In genomic region chr1:158177705-158178450, GRCh38 we compare ENCODE assay signal across 1 cellular context.
TF ChIP-seq lines count a peak whose summit lies in the region.

No MANE protein-coding gene starts in this region.

TF ChIP-seq in H1, 55 proteins besides CTCF, POLR2A, EP300 and RAD21 (continued from another document):
- TF ChIP-seq CHD7 (IDR thresholded peaks at IDR 0.05; ENCODE audit: insufficient replicate concordance, low read length), result no peak
- TF ChIP-seq JUND (IDR thresholded peaks at IDR 0.05; ENCODE audit: low read length), result no peak
- TF ChIP-seq USF2 (IDR thresholded peaks at IDR 0.05; ENCODE audit: low read length), result no peak
- TF ChIP-seq RNF2 (IDR thresholded peaks at IDR 0.05; ENCODE audit: borderline replicate concordance, low read depth, low read length, missing control alignments, poor library complexity, severe bottlenecking), result no peak
- peak; percentile 62 for TF ChIP-seq TAF1 (IDR thresholded peaks at IDR 0.05; ENCODE audit: low read depth, low read length)
- TF ChIP-seq SP2 (IDR thresholded peaks at IDR 0.05; ENCODE audit: low read length), result no peak
- peak; percentile 45 for TF ChIP-seq KDM4A (IDR thresholded peaks at IDR 0.05; ENCODE audit: low read depth, low read length, severe bottlenecking)
- TF ChIP-seq PHF8 (conservative IDR thresholded peaks at IDR 0.05; ENCODE audit: low read depth, low read length), result no peak
- no peak for TF ChIP-seq FOSL1 (IDR thresholded peaks at IDR 0.05; ENCODE audit: insufficient read depth, low read depth, low read length)
- TF ChIP-seq HDAC6 (IDR thresholded peaks at IDR 0.05; ENCODE audit: low read depth, low read length), result no peak
- TF ChIP-seq CTBP2 (IDR thresholded peaks at IDR 0.05; ENCODE audit: borderline replicate concordance, insufficient read depth, insufficient read length, low read length), result no peak
- no peak for TF ChIP-seq EZH2 (IDR thresholded peaks at IDR 0.05; ENCODE audit: low read depth, low read length, severe bottlenecking)
- no peak for TF ChIP-seq GABPA (IDR thresholded peaks at IDR 0.05; ENCODE audit: borderline replicate concordance, insufficient read depth, low read length)
